ENCODE assay signal across 27 cellular contexts in genomic region chrX:48688531-48689142, GRCh38. TPM values are rescaled to one million over a fixed set of nuclear protein-coding genes. Genes with fewer than 3 reads are reported as not detected.
"Had no signal": no experiment of that assay in that cellular context is flagged by ENCODE, and none has a peak within 500 bp of the region (broad histone marks: within the 10 kb centered on the region; RNA-seq: fewer than 3 reads in every experiment).

No MANE protein-coding gene starts in this region.

- H3K27ac ChIP-seq: colonic mucosa, esophagus squamous epithelium, pancreas, suprapubic skin, transverse colon, upper lobe of right lung, uterus had no signal

- H3K4me1 ChIP-seq: colonic mucosa, esophagus squamous epithelium, pancreas, suprapubic skin, transverse colon, upper lobe of right lung, uterus had no signal

- ATAC-seq: left lobe of liver; natural killer cell; pancreas; sciatic nerve; stimulated activated memory B cell treated with anti-CD40 and anti-IgM and Interleukin-4, amounts not matched to agents 10 μg/mL and 1 μg/mL and 100 μg/mL, for 72 hours; upper lobe of right lung had no signal

- H3K27me3 ChIP-seq: colonic mucosa, esophagus squamous epithelium, suprapubic skin, transverse colon, upper lobe of right lung had no signal

- H3K4me3 Mint-ChIP-seq: central memory CD8-positive, alpha-beta T cell; dendritic cell treated with granulocyte-macrophage colony-stimulating factor and Interleukin-4, amounts not matched to agents 40 ng/mL and 50 ng/mL, for 4 days; memory B cell; natural killer cell; neural crest cell; stimulated activated memory B cell treated with anti-CD40 and anti-IgM and Interleukin-4, amounts not matched to agents 10 μg/mL and 1 μg/mL and 100 μg/mL, for 72 hours; stimulated activated naive CD8-positive, alpha-beta T cell treated with anti-CD3 and anti-CD28 coated beads, Interleukin-15, Interleukin-2, amounts not matched to agents 100 ng/mL and 50 ng/mL, for 24 hours had no signal

- H3K36me3 ChIP-seq: colonic mucosa, esophagus squamous epithelium, pancreas, suprapubic skin, transverse colon, upper lobe of right lung, uterus had no signal

- H3K4me3 ChIP-seq: colonic mucosa, esophagus squamous epithelium, lung, pancreas, smooth muscle cell, suprapubic skin, transverse colon, upper lobe of right lung, uterus had no signal

- DNase-seq: colonic mucosa; effector CD8-positive, alpha-beta T cell; esophagus squamous epithelium; foreskin melanocyte; hypothalamus; immature natural killer cell; islet precursor cell; natural killer cell; pancreas; stimulated activated CD4-positive, alpha-beta T cell treated with anti-CD3 and anti-CD28 coated beads, Interleukin-4, amount 100 ng/mL, for 4 hours; transverse colon; upper lobe of right lung; uterus had no signal

- H3K27me3 Mint-ChIP-seq: central memory CD8-positive, alpha-beta T cell; dendritic cell treated with granulocyte-macrophage colony-stimulating factor and Interleukin-4, amounts not matched to agents 40 ng/mL and 50 ng/mL, for 4 days; memory B cell; stimulated activated memory B cell treated with anti-CD40 and anti-IgM and Interleukin-4, amounts not matched to agents 10 μg/mL and 1 μg/mL and 100 μg/mL, for 72 hours; stimulated activated naive CD8-positive, alpha-beta T cell treated with anti-CD3 and anti-CD28 coated beads, Interleukin-15, Interleukin-2, amounts not matched to agents 100 ng/mL and 50 ng/mL, for 24 hours had no signal

- H3K9me3 ChIP-seq: colonic mucosa, esophagus squamous epithelium, pancreas, suprapubic skin, transverse colon, upper lobe of right lung, uterus had no signal

- H3K9me3 Mint-ChIP-seq: central memory CD8-positive, alpha-beta T cell; dendritic cell treated with granulocyte-macrophage colony-stimulating factor and Interleukin-4, amounts not matched to agents 40 ng/mL and 50 ng/mL, for 4 days; immature natural killer cell; memory B cell; natural killer cell; stimulated activated memory B cell treated with anti-CD40 and anti-IgM and Interleukin-4, amounts not matched to agents 10 μg/mL and 1 μg/mL and 100 μg/mL, for 72 hours; stimulated activated naive CD8-positive, alpha-beta T cell treated with anti-CD3 and anti-CD28 coated beads, Interleukin-15, Interleukin-2, amounts not matched to agents 100 ng/mL and 50 ng/mL, for 24 hours had no signal

- FAIRE-seq: endothelial cell of umbilical vein, pancreas had no signal

- H3K4me2 ChIP-seq: smooth muscle cell had no signal

- H3K36me3 Mint-ChIP-seq: natural killer cell had no signal

- H3K27ac Mint-ChIP-seq: dendritic cell treated with granulocyte-macrophage colony-stimulating factor and Interleukin-4, amounts not matched to agents 40 ng/mL and 50 ng/mL, for 4 days; immature natural killer cell; memory B cell; stimulated activated memory B cell treated with anti-CD40 and anti-IgM and Interleukin-4, amounts not matched to agents 10 μg/mL and 1 μg/mL and 100 μg/mL, for 72 hours; stimulated activated naive CD8-positive, alpha-beta T cell treated with anti-CD3 and anti-CD28 coated beads, Interleukin-15, Interleukin-2, amounts not matched to agents 100 ng/mL and 50 ng/mL, for 24 hours had no signal

RNA-seq across cellular contexts. Expression of gene WAS, which starts 5.0 kb away (rescaled TPM):
- total RNA-seq: epithelial cell of proximal tubule, pulmonary artery endothelial cell had no signal
- polyA plus RNA-seq: endothelial cell of umbilical vein had no signal
